24 cellular contexts compared by ENCODE assay signal in the genomic region with DNA sequence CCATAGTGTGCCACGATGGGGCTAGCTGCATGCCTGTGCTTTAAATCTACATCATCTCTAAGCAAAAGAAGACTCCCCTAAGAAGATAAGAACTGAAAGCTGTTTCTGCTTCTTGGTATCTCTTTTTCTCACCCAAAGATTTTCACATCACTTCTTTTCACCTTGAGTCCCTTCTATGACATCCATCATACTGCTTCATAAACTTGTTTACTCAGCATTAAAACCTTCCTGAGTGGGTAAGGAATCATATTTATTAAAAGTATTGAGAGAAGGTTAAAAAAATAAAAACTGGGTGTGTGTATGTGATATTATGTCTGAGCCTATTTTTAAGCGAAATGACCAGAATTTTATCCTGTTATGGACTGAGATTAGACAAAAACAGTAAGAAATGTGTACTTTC.
DNase-seq lines count a peak whose midpoint lies in the region; ATAC-seq, FAIRE-seq and TF ChIP-seq lines count a peak whose summit lies in the region.
"Had no signal": no experiment of that assay in that cellular context is flagged by ENCODE, and none has a peak within 500 bp of the region (broad histone marks: within the 10 kb centered on the region; RNA-seq: fewer than 3 reads in every experiment).

No MANE protein-coding gene starts in this region.

- H3K79me2 ChIP-seq in GM23338 (replicated peaks; ENCODE audit: insufficient read depth): no peaks in the 10 kb centered on the region
- no peaks in the 10 kb centered on the region for H3K79me2 ChIP-seq in K562 (ENCODE audit: control insufficient read depth, insufficient read depth, low read length)
- no peaks in the 10 kb centered on the region for H3K79me2 ChIP-seq in osteoblast (ENCODE audit: insufficient read depth, low read length)
- no peaks in the 10 kb centered on the region for H3K79me2 ChIP-seq in SK-N-SH (ENCODE audit: insufficient read depth)

- WGBS in K562 (ENCODE audit: insufficient coverage, low coverage, missing lambda C conversion rate): 0% methylated on average over 2 of the region's 2 CpGs
- WGBS in SK-N-SH (ENCODE audit: low lambda C conversion rate): 24% methylated on average over 2 of the region's 2 CpGs

- H3K27me3 Mint-ChIP-seq in GM23338 (ENCODE audit: insufficient read depth, low read depth, poor library complexity): peaks cover 2% of the 10 kb centered on the region
- H3K27me3 Mint-ChIP-seq: CD4-positive, alpha-beta T cell; CD8-positive, alpha-beta memory T cell had no signal

- ATAC-seq in GM23338 (no peak), K562 (no peak)
- ATAC-seq: GM12878, HCT116 had no signal

- H3K4me2 ChIP-seq in GM23338 (no peak overlapping the region; the same call in 1 of the 2 replicates), K562 (ENCODE audit: insufficient read depth, low read length) (no peak overlapping the region), osteoblast (ENCODE audit: insufficient read depth, low read length) (no peak overlapping the region), SK-N-SH (no peak overlapping the region)
- H3K4me2 ChIP-seq: BLaER1 treated with 17β-estradiol and CSF1 and Interleukin-3, amounts not matched to agents 10 nM and 100 nM had no signal

- H3K9me3 Mint-ChIP-seq in GM23338: peaks cover 3% of the 10 kb centered on the region; the same call in 2 of the 3 replicates

- H3K36me3 Mint-ChIP-seq in GM23338 (ENCODE audit: low read depth): no peaks in the 10 kb centered on the region
- H3K36me3 Mint-ChIP-seq: CD14-positive monocyte; CD8-positive, alpha-beta memory T cell had no signal

- TF ChIP-seq CTCF in GM23338 (conservative IDR thresholded peaks at IDR 0.05; ENCODE audit: low read depth in 2 of 2): no peak
- TF ChIP-seq CTCF in K562 (IDR thresholded peaks at IDR 0.05 in 2 of 3, conservative IDR thresholded peaks at IDR 0.05 in 1 of 3; ENCODE audit: insufficient read depth in 2 of 3, low read depth in 1 of 3, low read length in 3 of 3): no peak
- TF ChIP-seq CTCF in osteoblast (IDR thresholded peaks at IDR 0.05; ENCODE audit: extremely low read depth, low read depth, low read length): no peak
- TF ChIP-seq CTCF in SK-N-SH (IDR thresholded peaks at IDR 0.05): no peak

- no peak overlapping the region for H3K27ac ChIP-seq in GM23338 (ENCODE audit: low read depth)
- H3K27ac ChIP-seq in K562 (ENCODE audit: extremely low read depth, low read depth, low read length): no peak overlapping the region
- no peak overlapping the region for H3K27ac ChIP-seq in osteoblast (ENCODE audit: low read depth, low read length)
- no peak overlapping the region for H3K27ac ChIP-seq in SK-N-SH (ENCODE audit: low read depth in 2 of 2, low read length in 1 of 2)
- H3K27ac ChIP-seq: BLaER1 treated with 17β-estradiol and CSF1 and Interleukin-3, amounts not matched to agents 10 nM and 100 nM; GM23248 had no signal

- DNase-seq in GM23338 (ENCODE audit: low spot score) (no peak), K562 (ENCODE audit: extremely low read depth in 1 of 4, low spot score in 3 of 4) (no peak), osteoblast (ENCODE audit: insufficient read length, low spot score, missing footprints) (peak; percentile 11), hippocampal formation (lab: John Stamatoyannopoulos, UW) (no peak), NCI-H345 treated with DMSO at 0.1 percent for 48 hours (lab: John Stamatoyannopoulos, UW; ENCODE audit: unreplicated experiment) (no peak), SK-N-SH (no peak)
- DNase-seq: ACHN; AML-193; BE2C; CD4-positive, alpha-beta T cell; CD8-positive, alpha-beta memory T cell; DMS 273 treated with DMSO at 0.1 percent for 48 hours; DMS79; EL; GDM1; GM23248; H9 had no signal

- no peak for TF ChIP-seq POLR2A in K562 (conservative IDR thresholded peaks at IDR 0.05)

- H4K20me1 ChIP-seq in GM23338 (replicated peaks; ENCODE audit: insufficient read depth) (no peaks in the 10 kb centered on the region), K562 (replicated peaks; ENCODE audit: control insufficient read depth, insufficient read depth, low read length) (no peaks in the 10 kb centered on the region), osteoblast (ENCODE audit: insufficient read depth, low read length) (no peaks in the 10 kb centered on the region), SK-N-SH (ENCODE audit: insufficient read depth) (no peaks in the 10 kb centered on the region)
- H4K20me1 ChIP-seq: BLaER1 treated with 17β-estradiol and CSF1 and Interleukin-3, amounts not matched to agents 10 nM and 100 nM had no signal

- peaks cover 23% of the 10 kb centered on the region for H3K4me1 Mint-ChIP-seq in GM23338
- H3K4me1 Mint-ChIP-seq: CD14-positive monocyte; CD8-positive, alpha-beta memory T cell had no signal

- in situ Hi-C loops in K562 (cut with MboI): no loop called here

- BruUV-seq in K562 (replicated peaks; lab: Mats Ljungman, UMichigan): no TSS peak

- H3K27me3 ChIP-seq in GM23338 (ENCODE audit: insufficient read depth): no peaks in the 10 kb centered on the region
- no peaks in the 10 kb centered on the region for H3K27me3 ChIP-seq in K562 (ENCODE audit: control insufficient read depth in 2 of 2, insufficient read depth in 2 of 2, low read length in 2 of 2)
- no peaks in the 10 kb centered on the region for H3K27me3 ChIP-seq in osteoblast (ENCODE audit: insufficient read depth, low read length)
- no peaks in the 10 kb centered on the region for H3K27me3 ChIP-seq in SK-N-SH (ENCODE audit: insufficient read depth)
- H3K27me3 ChIP-seq: BE2C; BLaER1 treated with 17β-estradiol and CSF1 and Interleukin-3, amounts not matched to agents 10 nM and 100 nM had no signal

- H3K4me1 ChIP-seq in GM23338 (ENCODE audit: insufficient read depth): peaks cover 21% of the 10 kb centered on the region
- H3K4me1 ChIP-seq in K562 (replicated peaks in 1 of 2; ENCODE audit: control insufficient read depth in 2 of 2, insufficient read depth in 2 of 2, low read length in 2 of 2): no peaks in the 10 kb centered on the region
- H3K4me1 ChIP-seq in osteoblast (ENCODE audit: insufficient read depth, low read length): no peaks in the 10 kb centered on the region
- H3K4me1 ChIP-seq in SK-N-SH (ENCODE audit: control insufficient read depth in 1 of 2, insufficient read depth in 2 of 2, low read depth in 1 of 2, low read length in 1 of 2): no peaks in the 10 kb centered on the region
- H3K4me1 ChIP-seq: BE2C; BLaER1 treated with 17β-estradiol and CSF1 and Interleukin-3, amounts not matched to agents 10 nM and 100 nM had no signal

- CTCF ChIA-PET in K562 (lab: Yijun Ruan, JAX; ENCODE audit: low intra/inter-chr PET ratio): interaction anchor here (0.6 kb wide), 1 partner anchor 351 kb away, joined by 4 read pairs; no protein-coding TSS in a partner anchor
- CTCF ChIA-PET in SK-N-SH (lab: Yijun Ruan, JAX): no interaction called here

- H3F3A ChIP-seq in GM23338 (replicated peaks; ENCODE audit: low read depth) (no peaks in the 10 kb centered on the region), SK-N-SH (replicated peaks; ENCODE audit: insufficient read depth) (no peaks in the 10 kb centered on the region)

- H2AFZ ChIP-seq in GM23338 (peak overlapping the region; percentile 53; the same call in 1 of the 2 replicates), K562 (ENCODE audit: low read depth, low read length) (no peak overlapping the region), osteoblast (ENCODE audit: low read length) (no peak overlapping the region), SK-N-SH (ENCODE audit: low read depth) (no peak overlapping the region)
- H2AFZ ChIP-seq: GM23248 had no signal

- H3K4me3 ChIP-seq in GM23338 (no peak overlapping the region), K562 (no peak overlapping the region), osteoblast (ENCODE audit: insufficient read depth, low read length) (no peak overlapping the region), SK-N-SH (ENCODE audit: low read depth in 2 of 2, low read length in 1 of 2) (no peak overlapping the region)
- H3K4me3 ChIP-seq: BLaER1 treated with 17β-estradiol and CSF1 and Interleukin-3, amounts not matched to agents 10 nM and 100 nM; GM12878; GM23248 had no signal

- TF ChIP-seq RAD21 in K562 (CRISPR knock-in tag; conservative IDR thresholded peaks at IDR 0.05 in 1 of 2, IDR thresholded peaks at IDR 0.05 in 1 of 2) (no peak), SK-N-SH (IDR thresholded peaks at IDR 0.05; ENCODE audit: low read length) (no peak)

- no peak overlapping the region for H3K4me3 Mint-ChIP-seq in GM23338
- H3K4me3 Mint-ChIP-seq: CD14-positive monocyte; CD4-positive, alpha-beta T cell; CD8-positive, alpha-beta memory T cell; H9 had no signal

- H3K9me3 ChIP-seq in K562 (replicated peaks; ENCODE audit: control insufficient read depth, insufficient read depth, low read depth, low read length): no peaks in the 10 kb centered on the region
- no peaks in the 10 kb centered on the region for H3K9me3 ChIP-seq in osteoblast (ENCODE audit: low read depth, low read length)
- H3K9me3 ChIP-seq in SK-N-SH: no peaks in the 10 kb centered on the region
- H3K9me3 ChIP-seq: BE2C had no signal

- no peak overlapping the region for H3K27ac Mint-ChIP-seq in GM23338
- H3K27ac Mint-ChIP-seq: CD14-positive monocyte; CD4-positive, alpha-beta T cell had no signal

- H3K9me2 ChIP-seq in GM23338 (ENCODE audit: insufficient read depth) (no peaks in the 10 kb centered on the region), SK-N-SH (no peaks in the 10 kb centered on the region)

- TF ChIP-seq EP300 in K562 (IDR thresholded peaks at IDR 0.05; ENCODE audit: low read length) (no peak), SK-N-SH (IDR thresholded peaks at IDR 0.05; ENCODE audit: borderline replicate concordance in 1 of 2, low read depth in 1 of 2, low read length in 1 of 2) (no peak)

- no peaks in the 10 kb centered on the region for H3K9me1 ChIP-seq in K562 (ENCODE audit: control insufficient read depth, insufficient read depth, low read length)

- POLR2A ChIA-PET in K562 (lab: Yijun Ruan, JAX) (no interaction called here), SK-N-SH (lab: Yijun Ruan, JAX) (no interaction called here)

- H3K36me3 ChIP-seq in GM23338 (ENCODE audit: insufficient read depth) (no peaks in the 10 kb centered on the region), K562 (ENCODE audit: control insufficient read depth, insufficient read depth, low read length) (no peaks in the 10 kb centered on the region), osteoblast (ENCODE audit: insufficient read depth, low read length) (no peaks in the 10 kb centered on the region), SK-N-SH (replicated peaks in 1 of 2; ENCODE audit: control insufficient read depth in 1 of 2, insufficient read depth in 2 of 2, low read length in 1 of 2) (no peaks in the 10 kb centered on the region)
- H3K36me3 ChIP-seq: BE2C; BLaER1 treated with 17β-estradiol and CSF1 and Interleukin-3, amounts not matched to agents 10 nM and 100 nM had no signal

- FAIRE-seq in K562 (lab: Jason Lieb, UNC): no peak
- FAIRE-seq: A204.1, D721Med, GM12878, GM19239 had no signal

- intact Hi-C loops in K562 (cut with micrococcal nuclease): no loop called here

- H3K9ac ChIP-seq in K562 (ENCODE audit: insufficient read depth in 1 of 2, low read depth in 2 of 2, low read length in 2 of 2) (no peak overlapping the region), SK-N-SH (no peak overlapping the region)
- H3K9ac ChIP-seq: BLaER1 treated with 17β-estradiol and CSF1 and Interleukin-3, amounts not matched to agents 10 nM and 100 nM; GM23248 had no signal

TF ChIP-seq in GM23338, 12 proteins besides CTCF, POLR2A, EP300 and RAD21 (continues in another document):
- TF ChIP-seq NANOG (IDR thresholded peaks at IDR 0.05; ENCODE audit: borderline replicate concordance): no peak

TF ChIP-seq in SK-N-SH, 30 proteins besides CTCF, POLR2A, EP300 and RAD21 (continues in another document):
- TF ChIP-seq MEF2A (IDR thresholded peaks at IDR 0.05; ENCODE audit: borderline replicate concordance, low read depth): no peak
